ENCODE assay signal across 8 cellular contexts in the genomic region with DNA sequence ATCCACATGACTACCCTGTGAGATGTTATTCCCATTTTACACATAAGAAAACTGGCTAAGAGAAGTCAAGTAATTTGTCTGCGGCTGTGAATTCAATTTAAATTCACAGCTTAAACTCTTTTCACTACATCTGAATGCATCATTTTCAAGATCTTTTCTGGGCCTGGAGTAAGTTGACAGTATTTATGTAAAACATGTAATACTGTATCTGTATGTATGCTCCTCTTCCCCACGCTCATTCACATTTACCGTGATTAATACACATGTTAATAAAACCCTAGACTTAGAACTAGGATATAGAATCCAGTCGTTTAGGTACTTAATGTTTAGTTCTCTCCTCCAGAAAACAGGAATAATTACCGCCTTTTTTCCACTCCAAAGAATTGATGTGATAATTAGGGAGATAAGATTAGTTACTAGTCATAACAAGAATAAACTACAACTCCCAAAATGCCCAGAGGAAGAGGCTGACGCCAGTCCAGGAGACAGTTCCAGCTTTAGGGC. TPM values are rescaled to one million over a fixed set of nuclear protein-coding genes. Genes with fewer than 3 reads are reported as not detected.
DNase-seq lines count a peak whose midpoint lies in the region; ATAC-seq, FAIRE-seq and TF ChIP-seq lines count a peak whose summit lies in the region.

No MANE protein-coding gene starts in this region.

- no peaks in the 10 kb centered on the region for H3K9me3 Mint-ChIP-seq in activated CD4-positive, alpha-beta T cell treated with anti-CD3 and anti-CD28 coated beads for 36 hours (ENCODE audit: low read depth)
- no peaks in the 10 kb centered on the region for H3K9me3 Mint-ChIP-seq in stimulated activated naive B cell treated with anti-CD40 and anti-IgM and Interleukin-4, amounts not matched to agents 10 μg/mL and 1 μg/mL and 100 μg/mL, for 72 hours

- no peaks in the 10 kb centered on the region for H3K27me3 Mint-ChIP-seq in activated CD4-positive, alpha-beta T cell treated with anti-CD3 and anti-CD28 coated beads for 36 hours
- no peaks in the 10 kb centered on the region for H3K27me3 Mint-ChIP-seq in stimulated activated naive B cell treated with anti-CD40 and anti-IgM and Interleukin-4, amounts not matched to agents 10 μg/mL and 1 μg/mL and 100 μg/mL, for 72 hours

- no peak for DNase-seq in activated CD4-positive, alpha-beta T cell treated with anti-CD3 and anti-CD28 coated beads for 36 hours
- no peak for DNase-seq in activated CD4-positive, alpha-beta T cell treated with anti-CD3 and anti-CD28 coated beads, Interleukin-2, amount 50 U/mL, for 4 hours
- DNase-seq in RWPE1 (ENCODE audit: low spot score) (no peak), frontal cortex (ENCODE audit: low spot score in 2 of 2) (no peak), midbrain (lab: John Stamatoyannopoulos, UW) (no peak), NCI-H226 (no peak)
- no peak for DNase-seq in stimulated activated naive B cell treated with anti-CD40 and anti-IgM and Interleukin-4, amounts not matched to agents 10 μg/mL and 1 μg/mL and 100 μg/mL, for 72 hours

- peak overlapping the region; percentile 82 for H3K27ac Mint-ChIP-seq in activated CD4-positive, alpha-beta T cell treated with anti-CD3 and anti-CD28 coated beads for 36 hours
- H3K27ac Mint-ChIP-seq in stimulated activated naive B cell treated with anti-CD40 and anti-IgM and Interleukin-4, amounts not matched to agents 10 μg/mL and 1 μg/mL and 100 μg/mL, for 72 hours = peak overlapping the region; percentile 98

- peak; percentile 92 for FAIRE-seq in frontal cortex (lab: Jason Lieb, UNC)

- ATAC-seq in activated CD4-positive, alpha-beta T cell treated with anti-CD3 and anti-CD28 coated beads for 36 hours = no peak
- no peak for ATAC-seq in stimulated activated naive B cell treated with anti-CD40 and anti-IgM and Interleukin-4, amounts not matched to agents 10 μg/mL and 1 μg/mL and 100 μg/mL, for 72 hours (replicated peaks)
- no peak for ATAC-seq in GM21360 (IDR thresholded peaks at IDR 0.05; ENCODE audit: unreplicated experiment)

- H3K27ac ChIP-seq in RWPE1 = peak overlapping the region; percentile 82

- H3K4me1 Mint-ChIP-seq in activated CD4-positive, alpha-beta T cell treated with anti-CD3 and anti-CD28 coated beads for 36 hours = peaks cover 22% of the 10 kb centered on the region
- H3K4me1 Mint-ChIP-seq in stimulated activated naive B cell treated with anti-CD40 and anti-IgM and Interleukin-4, amounts not matched to agents 10 μg/mL and 1 μg/mL and 100 μg/mL, for 72 hours = peaks cover 15 to 32% of the 10 kb centered on the region in 2 donors

- intact Hi-C loops in activated CD4-positive, alpha-beta T cell treated with anti-CD3 and anti-CD28 coated beads for 36 hours (cut with DNase I, micrococcal nuclease) = loop anchor here (1.0 to 10.0 kb wide), 11 partner anchors 117 to 659 kb away; a partner anchor contains a TSS

- POLR2A ChIA-PET in activated CD4-positive, alpha-beta T cell treated with anti-CD3 and anti-CD28 coated beads for 36 hours (lab: Charles Lee) = interaction anchor here (0.7 kb wide), 1 partner anchor 202 kb away, joined by 4 read pairs; no protein-coding TSS in a partner anchor
- POLR2A ChIA-PET in RWPE1 (lab: Yijun Ruan, JAX; ENCODE audit: low non-redundant PET) = interaction anchor here (0.5 to 0.6 kb wide), 2 partner anchors 13 to 204 kb away, joined by 3 to 7 read pairs; a partner anchor contains a TSS

- no peak for TF ChIP-seq CTCF in RWPE1 (conservative IDR thresholded peaks at IDR 0.05; ENCODE audit: low read depth)

- no peaks in the 10 kb centered on the region for H3K36me3 Mint-ChIP-seq in activated CD4-positive, alpha-beta T cell treated with anti-CD3 and anti-CD28 coated beads for 36 hours (ENCODE audit: low read depth)
- H3K36me3 Mint-ChIP-seq in stimulated activated naive B cell treated with anti-CD40 and anti-IgM and Interleukin-4, amounts not matched to agents 10 μg/mL and 1 μg/mL and 100 μg/mL, for 72 hours = no peaks in the 10 kb centered on the region

- CTCF ChIA-PET in activated CD4-positive, alpha-beta T cell treated with anti-CD3 and anti-CD28 coated beads for 36 hours (lab: Charles Lee) = interaction anchor here (0.7 to 1.1 kb wide), 3 partner anchors 12 to 1177 kb away, joined by 4 read pairs; no protein-coding TSS in a partner anchor
- CTCF ChIA-PET in RWPE1 (lab: Yijun Ruan, JAX) = interaction anchor here (1.0 kb wide), 2 partner anchors 153 to 163 kb away, joined by 3 to 4 read pairs; no protein-coding TSS in a partner anchor

- peak overlapping the region; percentile 76 for H3K4me3 Mint-ChIP-seq in activated CD4-positive, alpha-beta T cell treated with anti-CD3 and anti-CD28 coated beads for 36 hours
- H3K4me3 Mint-ChIP-seq in stimulated activated naive B cell treated with anti-CD40 and anti-IgM and Interleukin-4, amounts not matched to agents 10 μg/mL and 1 μg/mL and 100 μg/mL, for 72 hours = peak overlapping the region; percentile 99

RNA-seq across cellular contexts. Expression of a gene that starts 0.4 kb away (rescaled TPM):
- 10 to 100 TPM; 10.3 to 13.2 TPM for total RNA-seq in activated CD4-positive, alpha-beta T cell treated with anti-CD3 and anti-CD28 coated beads for 36 hours
- total RNA-seq in frontal cortex = 24.5 TPM

RNA-seq across cellular contexts. Expression of a gene that starts 6.3 kb away (rescaled TPM):
- 100 to 1,000 TPM; 101 to 116 TPM for total RNA-seq in activated CD4-positive, alpha-beta T cell treated with anti-CD3 and anti-CD28 coated beads for 36 hours
- total RNA-seq in frontal cortex = 35.5 TPM
